1 cellular context compared by ENCODE assay signal in genomic region chr20:48769111-48769879, GRCh38.
TF ChIP-seq lines count a peak whose summit lies in the region.

No MANE protein-coding gene starts in this region.

TF ChIP-seq in SK-N-SH, 30 proteins besides CTCF, POLR2A, EP300 and RAD21 (continued from another document):
- TF ChIP-seq YY1 (IDR thresholded peaks at IDR 0.05; ENCODE audit: low read depth) = no peak
TF ChIP-seq in SK-N-SH: peak in this region for 0.
